1 cellular context compared by ENCODE assay signal in genomic region chr1:110239491-110240430, GRCh38.
TF ChIP-seq lines count a peak whose summit lies in the region.

No MANE protein-coding gene starts in this region.

TF ChIP-seq in endothelial cell of umbilical vein, 7 proteins besides CTCF, POLR2A, EP300 and RAD21 (continued from another document):
- no peak for TF ChIP-seq GATA2 (IDR thresholded peaks at IDR 0.05; ENCODE audit: insufficient read depth, insufficient read length, low read depth, low read length)
- TF ChIP-seq, protein P1, sequence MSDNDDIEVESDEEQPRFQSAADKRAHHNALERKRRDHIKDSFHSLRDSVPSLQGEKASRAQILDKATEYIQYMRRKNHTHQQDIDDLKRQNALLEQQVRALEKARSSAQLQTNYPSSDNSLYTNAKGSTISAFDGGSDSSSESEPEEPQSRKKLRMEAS (IDR thresholded peaks at IDR 0.05; ENCODE audit: insufficient read depth, insufficient read length) = no peak
- TF ChIP-seq MYC (IDR thresholded peaks at IDR 0.05; ENCODE audit: low read depth, low read length) = no peak
- no peak for TF ChIP-seq FOS (IDR thresholded peaks at IDR 0.05; ENCODE audit: borderline replicate concordance, insufficient read depth, low read length)
- no peak for TF ChIP-seq EZH2 (IDR thresholded peaks at IDR 0.05; ENCODE audit: borderline replicate concordance, low read depth, low read length, severe bottlenecking)
